In genomic region chr12:53225635-53226424, GRCh38 we compare ENCODE assay signal across 13 cellular contexts. TPM values are rescaled to one million over a fixed set of nuclear protein-coding genes. Genes with fewer than 3 reads are reported as not detected.
DNase-seq lines count a peak whose midpoint lies in the region; ATAC-seq, FAIRE-seq and TF ChIP-seq lines count a peak whose summit lies in the region.
"Had no signal": no experiment of that assay in that cellular context is flagged by ENCODE, and none has a peak within 500 bp of the region (broad histone marks: within the 10 kb centered on the region; RNA-seq: fewer than 3 reads in every experiment).

No MANE protein-coding gene starts in this region.

- no peaks in the 10 kb centered on the region for H4K20me1 ChIP-seq in astrocyte (ENCODE audit: insufficient read depth, low read length)

- DNase-seq in activated T-cell treated with anti-CD3 and anti-CD28 coated beads, Interleukin-2, amount 50 U/mL, for 72 hours = no peak
- no peak for DNase-seq in activated T-cell treated with anti-CD3 and anti-CD28 coated beads, Interleukin-2, amount 50 U/mL, for 48 hours
- DNase-seq in astrocyte (ENCODE audit: low read depth) (no peak), lower lobe of right lung (peak; percentile 26), vagina (ENCODE audit: extremely low spot score in 2 of 2) (peak in 1 of 2 donors; percentile 84), KBM-7 (no peak), dermis blood vessel endothelial cell (no peak)
- DNase-seq: activated CD8-positive, alpha-beta memory T cell treated with anti-CD3 and anti-CD28 coated beads, Interleukin-2, amount 50 U/mL, for 48 hours; natural killer cell; NCI-H526 treated with DMSO at 0.1 percent for 48 hours; testis had no signal

- ATAC-seq in activated T-cell treated with anti-CD3 and anti-CD28 coated beads, Interleukin-2, amount 50 U/mL, for 72 hours (replicated peaks in 1 of 2) = no peak
- ATAC-seq in lower lobe of right lung (no peak), HG02571 (IDR thresholded peaks at IDR 0.05; ENCODE audit: unreplicated experiment) (no peak)
- ATAC-seq: natural killer cell had no signal

- no peaks in the 10 kb centered on the region for H3K27me3 Mint-ChIP-seq in activated T-cell treated with anti-CD3 and anti-CD28 coated beads, Interleukin-2, amount 50 U/mL, for 72 hours (ENCODE audit: low read depth)
- H3K27me3 Mint-ChIP-seq in astrocyte (ENCODE audit: low read depth, unreplicated experiment) = peaks cover 8% of the 10 kb centered on the region

- intact Hi-C loops in lower lobe of right lung (cut with DNase I) (no loop called here), vagina (cut with DNase I) (no loop called here)

- H3K9me3 ChIP-seq in astrocyte (ENCODE audit: insufficient read depth, low read depth, low read length) (no peaks in the 10 kb centered on the region), lower lobe of right lung (no peaks in the 10 kb centered on the region), vagina (no peaks in the 10 kb centered on the region)
- H3K9me3 ChIP-seq: testis had no signal

- H3K4me3 ChIP-seq in astrocyte (ENCODE audit: insufficient read depth, low read depth, low read length) (no peak overlapping the region), lower lobe of right lung (no peak overlapping the region), vagina (no peak overlapping the region)
- H3K4me3 ChIP-seq: testis had no signal

- H3K4me1 ChIP-seq in astrocyte (ENCODE audit: insufficient read depth, low read length) (peaks cover 36% of the 10 kb centered on the region), lower lobe of right lung (peaks cover 55% of the 10 kb centered on the region), vagina (peaks cover 83% of the 10 kb centered on the region)

- H3K9me3 Mint-ChIP-seq in activated T-cell treated with anti-CD3 and anti-CD28 coated beads, Interleukin-2, amount 50 U/mL, for 72 hours = no peaks in the 10 kb centered on the region
- H3K9me3 Mint-ChIP-seq in astrocyte (ENCODE audit: unreplicated experiment) = no peaks in the 10 kb centered on the region
- H3K9me3 Mint-ChIP-seq: natural killer cell had no signal

- TF ChIP-seq POLR2A in vagina (IDR thresholded peaks at IDR 0.05) = no peak

- H3K36me3 Mint-ChIP-seq in activated T-cell treated with anti-CD3 and anti-CD28 coated beads, Interleukin-2, amount 50 U/mL, for 72 hours (ENCODE audit: insufficient read depth in 2 of 2) = no peaks in the 10 kb centered on the region
- H3K36me3 Mint-ChIP-seq in astrocyte (ENCODE audit: low read depth, unreplicated experiment) = peaks cover 10% of the 10 kb centered on the region
- H3K36me3 Mint-ChIP-seq: natural killer cell had no signal

- peak overlapping the region; percentile 39 for H3K27ac Mint-ChIP-seq in activated T-cell treated with anti-CD3 and anti-CD28 coated beads, Interleukin-2, amount 50 U/mL, for 72 hours
- H3K27ac Mint-ChIP-seq in astrocyte (ENCODE audit: unreplicated experiment) = peak overlapping the region; percentile 74

- H3K4me2 ChIP-seq in astrocyte (ENCODE audit: low read length) = no peak overlapping the region

- in situ Hi-C loops in KBM-7 (cut with MboI; ENCODE audit: low pct_unique_long_range_greater_than_20kb, low sequenced_read_pairs) = no loop called here

- H3K36me3 ChIP-seq in astrocyte (ENCODE audit: insufficient read depth, low read length) (no peaks in the 10 kb centered on the region), lower lobe of right lung (peaks cover 7% of the 10 kb centered on the region), vagina (peaks cover 0 to 11% of the 10 kb centered on the region in 2 donors)

- TF ChIP-seq CTCF in astrocyte (IDR thresholded peaks at IDR 0.05; ENCODE audit: insufficient read depth, low read depth, low read length) (no peak), lower lobe of right lung (IDR thresholded peaks at IDR 0.05) (no peak), vagina (IDR thresholded peaks at IDR 0.05) (no peak)

- H2AFZ ChIP-seq in astrocyte (ENCODE audit: low read depth, low read length) = no peak overlapping the region

- FAIRE-seq in astrocyte (lab: Jason Lieb, UNC) = no peak

- H3K27me3 ChIP-seq in astrocyte (ENCODE audit: insufficient read depth, low read length) (no peaks in the 10 kb centered on the region), lower lobe of right lung (ENCODE audit: low read depth) (no peaks in the 10 kb centered on the region), vagina (no peaks in the 10 kb centered on the region)
- H3K27me3 ChIP-seq: testis had no signal

- H3K4me1 Mint-ChIP-seq in activated T-cell treated with anti-CD3 and anti-CD28 coated beads, Interleukin-2, amount 50 U/mL, for 72 hours (ENCODE audit: low read depth) = peaks cover 65% of the 10 kb centered on the region
- H3K4me1 Mint-ChIP-seq in astrocyte (ENCODE audit: low read depth, unreplicated experiment) = peaks cover 37% of the 10 kb centered on the region

- no peak overlapping the region for H3K27ac ChIP-seq in astrocyte (ENCODE audit: low read depth, low read length)
- no peak overlapping the region for H3K27ac ChIP-seq in lower lobe of right lung
- H3K27ac ChIP-seq in vagina = peak overlapping the region; percentile 99
- H3K27ac ChIP-seq: testis had no signal

- H3K4me3 Mint-ChIP-seq in activated T-cell treated with anti-CD3 and anti-CD28 coated beads, Interleukin-2, amount 50 U/mL, for 72 hours = peak overlapping the region in 1 of 2 donors; percentile 1
- H3K4me3 Mint-ChIP-seq in astrocyte (ENCODE audit: unreplicated experiment) = peak overlapping the region; percentile 60
- H3K4me3 Mint-ChIP-seq: natural killer cell had no signal

- H3K79me2 ChIP-seq in astrocyte (ENCODE audit: insufficient read depth, low read length) = no peaks in the 10 kb centered on the region

- no peak overlapping the region for H3K9ac ChIP-seq in astrocyte (ENCODE audit: low read length)

RNA-seq across cellular contexts. Expression of gene RARG, which starts 6.2 kb away (rescaled TPM):
- total RNA-seq in activated T-cell treated with anti-CD3 and anti-CD28 coated beads, Interleukin-2, amount 50 U/mL, for 72 hours = 10 to 100 TPM; 36.7 to 37.3 TPM
- total RNA-seq in astrocyte (10.1 and 11.7 TPM in 2 replicates), lower lobe of right lung (30.1 TPM), vagina (79.1 TPM), dermis blood vessel endothelial cell (11.7 and 17.7 TPM in 2 replicates)

RNA-seq across cellular contexts. Expression of gene ITGB7, which starts 18.8 kb away (rescaled TPM):
- total RNA-seq in activated T-cell treated with anti-CD3 and anti-CD28 coated beads, Interleukin-2, amount 50 U/mL, for 72 hours = 100 to 1,000 TPM in 1 of 2 donors, 10 to 100 TPM in 1; 88.0 to 111 TPM
- total RNA-seq in astrocyte (0.79 and 1.3 TPM in 2 replicates), lower lobe of right lung (9.7 TPM), vagina (3.7 TPM), dermis blood vessel endothelial cell (0.19 and 0.34 TPM in 2 replicates)
- total RNA-seq: dermis microvascular lymphatic vessel endothelial cell had no signal

RNA-seq across cellular contexts. Expression of gene ESPL1, which starts 42.3 kb away (rescaled TPM):
- 10 to 100 TPM; 71.9 to 75.5 TPM for total RNA-seq in activated T-cell treated with anti-CD3 and anti-CD28 coated beads, Interleukin-2, amount 50 U/mL, for 72 hours
- total RNA-seq in astrocyte (1.2 and 2.0 TPM in 2 replicates), lower lobe of right lung (2.2 TPM), vagina (17.7 TPM), dermis blood vessel endothelial cell (4.8 and 16.5 TPM in 2 replicates)

RNA-seq across cellular contexts. Expression of gene CSAD, which starts 45.1 kb away (rescaled TPM):
- 10 to 100 TPM; 42.7 to 45.2 TPM for total RNA-seq in activated T-cell treated with anti-CD3 and anti-CD28 coated beads, Interleukin-2, amount 50 U/mL, for 72 hours
- 16.7 and 19.4 TPM in 2 replicates for total RNA-seq in astrocyte
- 39.2 TPM for total RNA-seq in lower lobe of right lung
- total RNA-seq in vagina = 44.9 TPM
- 2.9 and 6.5 TPM in 2 replicates for total RNA-seq in dermis blood vessel endothelial cell

RNA-seq across cellular contexts. Expression of gene ZNF740, which starts 45.3 kb away (rescaled TPM):
- total RNA-seq in activated T-cell treated with anti-CD3 and anti-CD28 coated beads, Interleukin-2, amount 50 U/mL, for 72 hours = 10 to 100 TPM; 44.2 to 49.5 TPM
- total RNA-seq in astrocyte = 31.0 and 32.7 TPM in 2 replicates
- 49.5 TPM for total RNA-seq in lower lobe of right lung
- total RNA-seq in vagina = 12.8 TPM
- total RNA-seq in dermis blood vessel endothelial cell = 13.0 and 14.5 TPM in 2 replicates
